ENCODE assay signal across 2 cellular contexts in the genomic region with DNA sequence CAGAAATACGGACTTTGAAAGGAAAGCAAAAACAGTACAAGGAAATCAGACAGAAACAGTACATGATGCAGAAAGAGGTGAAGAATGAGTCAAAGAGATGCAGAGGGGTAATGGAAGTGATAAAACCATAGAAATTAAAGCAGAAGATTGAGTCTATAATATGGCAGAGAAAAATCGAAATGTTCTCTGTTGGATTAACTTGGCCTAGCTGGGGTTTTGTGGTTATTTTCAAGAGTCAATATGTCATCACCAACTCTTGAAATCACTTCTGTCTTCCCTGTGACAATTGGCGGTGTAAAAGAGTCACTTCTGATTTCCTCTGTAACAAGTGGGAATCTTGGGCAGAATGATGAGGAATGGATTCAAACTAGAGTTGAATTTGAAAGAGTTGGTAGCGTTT.
TF ChIP-seq lines count a peak whose summit lies in the region.

No MANE protein-coding gene starts in this region.

TF ChIP-seq in K562, 482 proteins besides CTCF, POLR2A, EP300 and RAD21:
- TF ChIP-seq, protein P1, sequence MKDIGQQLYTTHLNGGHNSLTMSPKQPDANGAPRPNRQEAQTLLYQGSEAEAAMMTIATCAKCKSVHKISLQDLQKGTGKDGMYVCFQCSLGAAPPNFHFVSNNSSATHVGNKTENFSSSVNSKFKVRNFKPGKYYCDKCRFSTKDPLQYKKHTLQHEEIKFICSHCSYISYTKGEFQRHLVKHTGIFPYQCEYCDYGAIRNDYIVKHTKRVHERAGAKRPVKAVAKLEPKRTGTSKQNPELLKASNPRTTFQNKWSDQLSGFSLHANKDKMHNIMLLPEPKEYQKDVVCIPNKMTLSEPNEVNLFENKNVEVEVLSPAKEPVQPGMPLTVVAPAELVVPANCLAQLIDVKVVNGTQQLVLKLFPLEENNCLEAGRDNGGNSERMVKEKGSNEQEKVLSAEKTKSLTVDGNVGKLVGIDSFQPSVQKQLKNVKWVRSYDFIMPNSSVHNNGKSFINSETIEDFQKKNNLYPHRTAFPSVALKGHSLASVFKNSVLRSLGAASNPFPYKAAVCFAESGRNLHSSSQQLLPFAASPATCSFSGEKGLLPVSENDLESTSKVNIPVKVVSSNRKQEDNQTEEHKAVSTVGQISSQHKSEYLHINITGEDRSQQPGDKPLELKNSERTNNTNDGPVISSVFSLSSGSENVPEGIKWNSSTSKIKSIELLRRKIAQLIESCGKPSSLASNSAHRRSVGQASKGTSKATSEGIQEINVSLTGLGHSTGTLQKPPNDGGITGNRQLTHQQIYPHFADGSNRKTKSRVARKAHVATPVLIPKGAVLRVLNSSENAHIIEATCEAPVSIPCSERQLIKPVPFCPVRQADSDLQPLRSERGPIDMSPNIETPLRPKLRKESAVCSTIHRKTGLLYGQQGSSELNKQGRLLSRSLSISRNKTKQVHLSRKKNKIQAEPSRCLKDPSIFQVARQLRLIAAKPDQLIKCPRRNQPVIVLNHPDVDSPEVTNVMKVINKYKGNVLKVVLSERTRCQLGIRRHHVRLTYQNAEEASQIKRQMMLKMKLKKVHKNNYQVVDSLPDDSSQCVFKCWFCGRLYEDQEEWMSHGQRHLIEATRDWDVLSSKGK (CRISPR knock-in tag; IDR thresholded peaks at IDR 0.05) = no peak
- no peak for TF ChIP-seq FIP1L1 (IDR thresholded peaks at IDR 0.05; ENCODE audit: low read depth, low read length, poor library complexity, severe bottlenecking)
- TF ChIP-seq ZBED1 (IDR thresholded peaks at IDR 0.05) = no peak
- TF ChIP-seq SUPT5H (IDR thresholded peaks at IDR 0.05) = peak; percentile 31; the same call in 1 of the 2 replicates
- 0 out of 2 replicates have a peak, but pooled peaks have one; percentile 60 for TF ChIP-seq ZNF717 (CRISPR knock-in tag; IDR thresholded peaks at IDR 0.05)
- peak; percentile 47 to 65; a peak in 3 of 4 replicates for TF ChIP-seq KDM1A (IDR thresholded peaks at IDR 0.05)
- TF ChIP-seq NR3C1 (CRISPR knock-in tag; IDR thresholded peaks at IDR 0.05) = no peak
- TF ChIP-seq MLLT1 (IDR thresholded peaks at IDR 0.05) = peak in 1 of 2 experiments; percentile 58; a peak in 2 of 4 replicates
- 0 out of 2 replicates have a peak, but pooled peaks have one; percentile 28 for TF ChIP-seq ZBTB17 (CRISPR knock-in tag; IDR thresholded peaks at IDR 0.05)
- TF ChIP-seq POLR2AphosphoS5 (IDR thresholded peaks at IDR 0.05; ENCODE audit: control insufficient read depth, insufficient read depth, low read depth, low read length) = peak; percentile 51; the same call in 1 of the 2 replicates
- TF ChIP-seq, protein P2, sequence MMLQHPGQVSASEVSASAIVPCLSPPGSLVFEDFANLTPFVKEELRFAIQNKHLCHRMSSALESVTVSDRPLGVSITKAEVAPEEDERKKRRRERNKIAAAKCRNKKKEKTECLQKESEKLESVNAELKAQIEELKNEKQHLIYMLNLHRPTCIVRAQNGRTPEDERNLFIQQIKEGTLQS (IDR thresholded peaks at IDR 0.05) = peak; percentile 26
- TF ChIP-seq, protein P2 (CRISPR knock-in tag; conservative IDR thresholded peaks at IDR 0.05) = no peak
- peak in 1 of 2 experiments; percentile 9; a peak in 1 of 4 replicates for TF ChIP-seq TEAD1 (CRISPR knock-in tag; IDR thresholded peaks at IDR 0.05)
- peak; percentile 64; the same call in 1 of the 2 replicates for TF ChIP-seq ILF3 (IDR thresholded peaks at IDR 0.05; ENCODE audit: borderline replicate concordance)
- peak; percentile 50 for TF ChIP-seq MEIS2 (IDR thresholded peaks at IDR 0.05; ENCODE audit: partially characterized antibody)

TF ChIP-seq in neural cell, 6 proteins besides CTCF, POLR2A, EP300 and RAD21:
- TF ChIP-seq SMC3 (conservative IDR thresholded peaks at IDR 0.05; ENCODE audit: poor library complexity) (no peak), POLR2AphosphoS5 (IDR thresholded peaks at IDR 0.05) (no peak), EZH2 (IDR thresholded peaks at IDR 0.05; ENCODE audit: borderline replicate concordance, insufficient read depth, low read length, poor library complexity, severe bottlenecking) (no peak), MXI1 (conservative IDR thresholded peaks at IDR 0.05; ENCODE audit: poor library complexity, severe bottlenecking) (no peak), TAF1 (IDR thresholded peaks at IDR 0.05; ENCODE audit: low read depth) (no peak)
- TF ChIP-seq, protein P3, sequence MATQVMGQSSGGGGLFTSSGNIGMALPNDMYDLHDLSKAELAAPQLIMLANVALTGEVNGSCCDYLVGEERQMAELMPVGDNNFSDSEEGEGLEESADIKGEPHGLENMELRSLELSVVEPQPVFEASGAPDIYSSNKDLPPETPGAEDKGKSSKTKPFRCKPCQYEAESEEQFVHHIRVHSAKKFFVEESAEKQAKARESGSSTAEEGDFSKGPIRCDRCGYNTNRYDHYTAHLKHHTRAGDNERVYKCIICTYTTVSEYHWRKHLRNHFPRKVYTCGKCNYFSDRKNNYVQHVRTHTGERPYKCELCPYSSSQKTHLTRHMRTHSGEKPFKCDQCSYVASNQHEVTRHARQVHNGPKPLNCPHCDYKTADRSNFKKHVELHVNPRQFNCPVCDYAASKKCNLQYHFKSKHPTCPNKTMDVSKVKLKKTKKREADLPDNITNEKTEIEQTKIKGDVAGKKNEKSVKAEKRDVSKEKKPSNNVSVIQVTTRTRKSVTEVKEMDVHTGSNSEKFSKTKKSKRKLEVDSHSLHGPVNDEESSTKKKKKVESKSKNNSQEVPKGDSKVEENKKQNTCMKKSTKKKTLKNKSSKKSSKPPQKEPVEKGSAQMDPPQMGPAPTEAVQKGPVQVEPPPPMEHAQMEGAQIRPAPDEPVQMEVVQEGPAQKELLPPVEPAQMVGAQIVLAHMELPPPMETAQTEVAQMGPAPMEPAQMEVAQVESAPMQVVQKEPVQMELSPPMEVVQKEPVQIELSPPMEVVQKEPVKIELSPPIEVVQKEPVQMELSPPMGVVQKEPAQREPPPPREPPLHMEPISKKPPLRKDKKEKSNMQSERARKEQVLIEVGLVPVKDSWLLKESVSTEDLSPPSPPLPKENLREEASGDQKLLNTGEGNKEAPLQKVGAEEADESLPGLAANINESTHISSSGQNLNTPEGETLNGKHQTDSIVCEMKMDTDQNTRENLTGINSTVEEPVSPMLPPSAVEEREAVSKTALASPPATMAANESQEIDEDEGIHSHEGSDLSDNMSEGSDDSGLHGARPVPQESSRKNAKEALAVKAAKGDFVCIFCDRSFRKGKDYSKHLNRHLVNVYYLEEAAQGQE (IDR thresholded peaks at IDR 0.05; ENCODE audit: borderline replicate concordance) = no peak
